Comparison of ENCODE assay signal across 11 cellular contexts in the genomic region with DNA sequence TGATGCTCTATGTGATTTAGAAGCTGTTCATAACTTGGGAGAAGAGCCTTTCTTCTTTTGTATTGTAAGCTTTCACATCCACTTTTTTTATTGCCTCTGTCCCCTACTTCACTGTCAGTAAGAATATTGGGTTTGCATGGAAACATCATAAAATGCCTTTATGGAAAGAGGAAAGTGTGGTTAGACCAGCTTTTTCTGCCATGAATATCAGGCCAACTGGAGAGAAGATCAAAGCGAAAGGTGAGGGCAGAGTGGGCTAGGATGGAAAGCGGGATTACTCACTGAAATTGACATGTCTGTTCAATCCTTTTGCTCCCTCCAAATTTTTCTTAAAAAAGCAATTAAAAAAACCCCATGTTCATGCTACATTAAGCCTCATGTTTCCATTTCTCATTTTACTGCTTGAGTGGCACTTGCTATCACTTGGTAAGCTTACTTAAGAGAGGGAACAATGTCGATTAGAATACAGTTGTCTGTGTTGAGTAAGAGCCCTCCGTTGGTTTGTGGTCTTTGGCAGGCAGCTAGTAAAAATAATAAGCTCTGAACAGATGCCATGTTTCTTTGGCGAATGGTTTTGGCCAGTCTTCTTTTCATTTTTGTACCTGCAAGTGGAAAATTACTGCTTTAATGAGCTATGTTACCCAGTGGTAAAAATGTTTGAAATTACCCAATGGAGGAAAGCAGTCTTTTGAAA. TPM values are rescaled to one million over a fixed set of nuclear protein-coding genes. Genes with fewer than 3 reads are reported as not detected.
DNase-seq lines count a peak whose midpoint lies in the region; ATAC-seq and TF ChIP-seq lines count a peak whose summit lies in the region.
"Had no signal": no experiment of that assay in that cellular context is flagged by ENCODE, and none has a peak within 500 bp of the region (broad histone marks: within the 10 kb centered on the region; RNA-seq: fewer than 3 reads in every experiment).

No MANE protein-coding gene starts in this region.

- H3K27ac Mint-ChIP-seq in MCF 10A (ENCODE audit: low read depth, unreplicated experiment): no peak overlapping the region
- H3K27ac Mint-ChIP-seq in glutamatergic neuron (ENCODE audit: unreplicated experiment): no peak overlapping the region
- H3K27ac Mint-ChIP-seq in stimulated activated naive B cell treated with anti-CD40 and anti-IgM and Interleukin-4, amounts not matched to agents 10 μg/mL and 1 μg/mL and 100 μg/mL, for 72 hours: no peak overlapping the region
- H3K27ac Mint-ChIP-seq: activated naive CD8-positive, alpha-beta T cell had no signal

- no peak overlapping the region for H3K9ac ChIP-seq in adipocyte (ENCODE audit: low read length)
- H3K9ac ChIP-seq in MM.1S (ENCODE audit: low read length): no peak overlapping the region

- POLR2A ChIA-PET in MCF 10A (lab: Yijun Ruan, JAX): interaction anchor here (0.5 to 4.8 kb wide), 7 partner anchors 69 to 443 kb away, joined by 3 to 46 read pairs (median 3); partner anchors contain the start of gene PDK3

- H3K4me1 ChIP-seq in breast epithelium: no peaks in the 10 kb centered on the region
- H3K4me1 ChIP-seq in adipocyte (ENCODE audit: control insufficient read depth, insufficient read depth, low read length): peaks cover 17% of the 10 kb centered on the region
- no peaks in the 10 kb centered on the region for H3K4me1 ChIP-seq in MM.1S (ENCODE audit: low read length)
- H3K4me1 ChIP-seq: BE2C had no signal

- DNase-seq in MCF 10A (ENCODE audit: unreplicated experiment) (peak; percentile 71), breast epithelium (ENCODE audit: low spot score in 2 of 2) (no peak), adipocyte (ENCODE audit: low read depth) (peak; percentile 72), inferior parietal cortex (ENCODE audit: extremely low spot score) (peak; percentile 5), glutamatergic neuron (no peak), MM.1S (no peak)
- no peak for DNase-seq in stimulated activated naive B cell treated with anti-CD40 and anti-IgM and Interleukin-4, amounts not matched to agents 10 μg/mL and 1 μg/mL and 100 μg/mL, for 72 hours
- DNase-seq: occipital lobe had no signal

- intact Hi-C loops in MCF 10A (cut with micrococcal nuclease): loop anchor here (1.0 to 10.0 kb wide), 3 partner anchors 103 to 746 kb away; no protein-coding TSS in a partner anchor
- intact Hi-C loops in breast epithelium (cut with DNase I; ENCODE audit: low total_unique reads): loop anchor here (10.0 kb wide), 1 partner anchor 98 kb away; no protein-coding TSS in a partner anchor

- H3K36me3 ChIP-seq in breast epithelium (no peaks in the 10 kb centered on the region), adipocyte (ENCODE audit: control insufficient read depth, insufficient read depth, low read length, severe bottlenecking) (no peaks in the 10 kb centered on the region), MM.1S (replicated peaks; ENCODE audit: insufficient read depth, low read length) (no peaks in the 10 kb centered on the region)
- H3K36me3 ChIP-seq: BE2C had no signal

- no TSS peak for BruUV-seq in MCF 10A (replicated peaks; lab: Mats Ljungman, UMichigan)

- peaks cover 59% of the 10 kb centered on the region for H3K27me3 Mint-ChIP-seq in MCF 10A (ENCODE audit: insufficient read depth, unreplicated experiment)
- H3K27me3 Mint-ChIP-seq in glutamatergic neuron (ENCODE audit: unreplicated experiment): no peaks in the 10 kb centered on the region
- H3K27me3 Mint-ChIP-seq in stimulated activated naive B cell treated with anti-CD40 and anti-IgM and Interleukin-4, amounts not matched to agents 10 μg/mL and 1 μg/mL and 100 μg/mL, for 72 hours: peaks cover 7 to 28% of the 10 kb centered on the region in 2 donors
- H3K27me3 Mint-ChIP-seq: activated naive CD8-positive, alpha-beta T cell had no signal

- TF ChIP-seq POLR2A in breast epithelium (IDR thresholded peaks at IDR 0.05): no peak

- H3K4me2 ChIP-seq in MM.1S (ENCODE audit: low read depth, low read length): no peak overlapping the region

- no peaks in the 10 kb centered on the region for H3F3A ChIP-seq in MM.1S (ENCODE audit: insufficient read depth, low read length)

- ATAC-seq in stimulated activated naive B cell treated with anti-CD40 and anti-IgM and Interleukin-4, amounts not matched to agents 10 μg/mL and 1 μg/mL and 100 μg/mL, for 72 hours (replicated peaks): no peak
- ATAC-seq in GM21717 (IDR thresholded peaks at IDR 0.05; ENCODE audit: unreplicated experiment): no peak

- H3K27me3 ChIP-seq in breast epithelium (peaks cover 0 to 37% of the 10 kb centered on the region in 2 donors), adipocyte (replicated peaks; ENCODE audit: control insufficient read depth, insufficient read depth, low read length) (peaks cover 27% of the 10 kb centered on the region), MM.1S (replicated peaks; ENCODE audit: insufficient read depth, low read length) (no peaks in the 10 kb centered on the region)
- H3K27me3 ChIP-seq: BE2C had no signal

- H3K9me3 ChIP-seq in breast epithelium (no peaks in the 10 kb centered on the region), adipocyte (ENCODE audit: control insufficient read depth, low read length) (no peaks in the 10 kb centered on the region), MM.1S (replicated peaks; ENCODE audit: insufficient read depth, low read length) (no peaks in the 10 kb centered on the region)
- H3K9me3 ChIP-seq: BE2C had no signal

- H3K4me1 Mint-ChIP-seq in MCF 10A (ENCODE audit: insufficient read depth, unreplicated experiment) (peaks cover 6% of the 10 kb centered on the region), glutamatergic neuron (ENCODE audit: low read depth, unreplicated experiment) (no peaks in the 10 kb centered on the region)
- H3K4me1 Mint-ChIP-seq in stimulated activated naive B cell treated with anti-CD40 and anti-IgM and Interleukin-4, amounts not matched to agents 10 μg/mL and 1 μg/mL and 100 μg/mL, for 72 hours: peaks cover 0 to 4% of the 10 kb centered on the region in 2 donors

- no peaks in the 10 kb centered on the region for H3K9me2 ChIP-seq in MM.1S (replicated peaks; ENCODE audit: insufficient read depth, low read length)

- no peaks in the 10 kb centered on the region for H3K79me2 ChIP-seq in MM.1S (ENCODE audit: low read length)

- CTCF ChIA-PET in MCF 10A (lab: Yijun Ruan, JAX): interaction anchor here (0.7 to 9.4 kb wide), 24 partner anchors 9 to 748 kb away, joined by 3 to 310 read pairs (median 4); no protein-coding TSS in a partner anchor

- H4K20me1 ChIP-seq in MM.1S (ENCODE audit: insufficient read depth, low read length): no peaks in the 10 kb centered on the region

- H2AFZ ChIP-seq in MM.1S (ENCODE audit: low read length): no peak overlapping the region

- H3K9me3 Mint-ChIP-seq in MCF 10A (ENCODE audit: unreplicated experiment): no peaks in the 10 kb centered on the region
- H3K9me3 Mint-ChIP-seq in glutamatergic neuron (ENCODE audit: unreplicated experiment): no peaks in the 10 kb centered on the region
- no peaks in the 10 kb centered on the region for H3K9me3 Mint-ChIP-seq in stimulated activated naive B cell treated with anti-CD40 and anti-IgM and Interleukin-4, amounts not matched to agents 10 μg/mL and 1 μg/mL and 100 μg/mL, for 72 hours

- TF ChIP-seq CTCF in MCF 10A (IDR thresholded peaks at IDR 0.05; ENCODE audit: unreplicated experiment): no peak
- no peak for TF ChIP-seq CTCF in breast epithelium (IDR thresholded peaks at IDR 0.05)
- no peak for TF ChIP-seq CTCF in glutamatergic neuron (IDR thresholded peaks at IDR 0.05; ENCODE audit: partially characterized antibody, unreplicated experiment)
- no peak for TF ChIP-seq CTCF in MM.1S (IDR thresholded peaks at IDR 0.05; ENCODE audit: low read length)

- H3K4me3 Mint-ChIP-seq in MCF 10A (ENCODE audit: unreplicated experiment): no peak overlapping the region
- no peak overlapping the region for H3K4me3 Mint-ChIP-seq in glutamatergic neuron (ENCODE audit: unreplicated experiment)
- H3K4me3 Mint-ChIP-seq in stimulated activated naive B cell treated with anti-CD40 and anti-IgM and Interleukin-4, amounts not matched to agents 10 μg/mL and 1 μg/mL and 100 μg/mL, for 72 hours: no peak overlapping the region
- H3K4me3 Mint-ChIP-seq: activated naive CD8-positive, alpha-beta T cell had no signal

- no peak overlapping the region for H3K4me3 ChIP-seq in breast epithelium
- H3K4me3 ChIP-seq in adipocyte (ENCODE audit: low read length): no peak overlapping the region
- H3K4me3 ChIP-seq in MM.1S (ENCODE audit: low read length): no peak overlapping the region

- H3K27ac ChIP-seq in breast epithelium (peak overlapping the region in 1 of 2 donors; percentile 57), MM.1S (ENCODE audit: low read length) (no peak overlapping the region)

- no peaks in the 10 kb centered on the region for H3K36me3 Mint-ChIP-seq in MCF 10A (ENCODE audit: insufficient read depth, unreplicated experiment)
- no peaks in the 10 kb centered on the region for H3K36me3 Mint-ChIP-seq in glutamatergic neuron (ENCODE audit: unreplicated experiment)
- H3K36me3 Mint-ChIP-seq in stimulated activated naive B cell treated with anti-CD40 and anti-IgM and Interleukin-4, amounts not matched to agents 10 μg/mL and 1 μg/mL and 100 μg/mL, for 72 hours: no peaks in the 10 kb centered on the region
- H3K36me3 Mint-ChIP-seq: activated naive CD8-positive, alpha-beta T cell had no signal

RNA-seq across cellular contexts. Expression of gene SUPT20HL1, which starts 35.9 kb away (rescaled TPM):
- total RNA-seq in MCF 10A (2022): not detected in 2 replicates
- not detected for total RNA-seq in breast epithelium
- total RNA-seq in glutamatergic neuron (ENCODE audit: unreplicated experiment): not detected
- total RNA-seq: occipital lobe had no signal

Comparison
In these comparisons a context has a peak if more than half of its experiments do, and no peak if none do; other contexts are left out.
1. DNase-seq: peak in MCF 10A (single experiment), adipocyte (single experiment) and inferior parietal cortex (single experiment); none in breast epithelium (0 of 2), glutamatergic neuron (single experiment), stimulated activated naive B cell treated with anti-CD40 and anti-IgM and Interleukin-4, amounts not matched to agents 10 μg/mL and 1 μg/mL and 100 μg/mL, for 72 hours (single experiment) and MM.1S (single experiment).